3 cellular contexts compared by ENCODE assay signal in genomic region chr7:22528537-22528936, GRCh38. TPM values are rescaled to one million over a fixed set of nuclear protein-coding genes. Genes with fewer than 3 reads are reported as not detected.
"Had no signal": no experiment of that assay in that cellular context is flagged by ENCODE, and none has a peak within 500 bp of the region (broad histone marks: within the 10 kb centered on the region; RNA-seq: fewer than 3 reads in every experiment).

No MANE protein-coding gene starts in this region.

RNA-seq across cellular contexts. Expression of gene STEAP1B, which starts 28.5 kb away (rescaled TPM):
- total RNA-seq: naive thymus-derived CD8-positive, alpha-beta T cell; pancreas had no signal
- polyA plus RNA-seq: pancreas, smooth muscle cell had no signal
